23 cellular contexts compared by ENCODE assay signal in the genomic region with DNA sequence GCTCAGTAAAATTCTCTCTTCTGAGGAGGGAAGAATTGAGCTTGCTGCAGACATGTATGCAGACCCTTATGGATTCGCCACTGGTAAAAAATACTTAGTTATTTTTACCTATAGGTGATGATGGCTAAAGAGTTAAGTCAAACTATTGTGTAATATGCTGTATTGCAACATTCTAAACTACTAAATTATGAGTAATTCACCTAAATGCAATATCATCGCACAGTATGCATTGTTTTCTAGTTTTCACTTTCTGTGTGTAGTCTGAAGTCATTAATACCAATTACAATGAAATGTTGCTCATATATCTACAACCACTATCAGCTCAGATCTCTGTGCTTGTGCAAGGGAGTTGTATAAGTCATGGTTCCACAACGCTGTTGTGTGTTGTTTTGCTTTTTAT. TPM values are rescaled to one million over a fixed set of nuclear protein-coding genes. Genes with fewer than 3 reads are reported as not detected.
"Had no signal": no experiment of that assay in that cellular context is flagged by ENCODE, and none has a peak within 500 bp of the region (broad histone marks: within the 10 kb centered on the region; RNA-seq: fewer than 3 reads in every experiment).

No MANE protein-coding gene starts in this region.

- H3K27me3 ChIP-seq: tibial nerve, uterus had no signal

- H3K4me3 Mint-ChIP-seq: activated naive CD8-positive, alpha-beta T cell; brain; memory B cell; naive thymus-derived CD8-positive, alpha-beta T cell had no signal

- H3K36me3 ChIP-seq: left ventricle myocardium inferior, tibial nerve, uterus had no signal

- H3K9me3 ChIP-seq: tibial nerve, uterus had no signal

- H3K27ac Mint-ChIP-seq: activated naive CD8-positive, alpha-beta T cell; memory B cell; naive thymus-derived CD8-positive, alpha-beta T cell had no signal

- H3K4me1 Mint-ChIP-seq: memory B cell; naive thymus-derived CD8-positive, alpha-beta T cell had no signal

- H3K27me3 Mint-ChIP-seq: activated naive CD8-positive, alpha-beta T cell; memory B cell; naive thymus-derived CD8-positive, alpha-beta T cell; progenitor cell of endocrine pancreas had no signal

- H3K4me1 ChIP-seq: left ventricle myocardium inferior, tibial nerve, uterus had no signal

- DNase-seq: activated CD4-positive, alpha-beta T cell treated with anti-CD3 and anti-CD28 coated beads, Interleukin-2, amount 50 U/mL, for 1 hour; activated CD8-positive, alpha-beta memory T cell treated with anti-CD3 and anti-CD28 coated beads for 24 hours; activated gamma-delta T cell treated with Interleukin-2 at 50 U/mL for 16 hours; cerebellar nuclear complex; dermis blood vessel endothelial cell; erythroblast; left ventricle myocardium inferior; naive thymus-derived CD8-positive, alpha-beta T cell; nucleus accumbens; right cardiac atrium; small intestine; stimulated activated CD4-positive, alpha-beta T cell treated with anti-CD3 and anti-CD28 coated beads, Interleukin-4, amount 100 ng/mL, for 4 hours; stimulated activated CD8-positive, alpha-beta memory T cell treated with anti-CD3 and anti-CD28 coated beads, Interleukin-4, amount 100 ng/mL, for 48 hours; stimulated activated naive CD4-positive, alpha-beta T cell treated with Interleukin-2 at 50 U/mL for 16 hours; substantia nigra; T-helper 9 cell; uterus had no signal

- ATAC-seq: activated CD4-positive, CD25-positive, alpha-beta regulatory T cell treated with anti-CD3 and anti-CD28 coated beads, Interleukin-2, amount 50 U/mL, for 24 hours; naive thymus-derived CD8-positive, alpha-beta T cell; right cardiac atrium had no signal

- H3K4me3 ChIP-seq: left ventricle myocardium inferior, tibial nerve, uterus had no signal

- H3K36me3 Mint-ChIP-seq: activated naive CD8-positive, alpha-beta T cell; brain; memory B cell; naive thymus-derived CD8-positive, alpha-beta T cell had no signal

- H3K27ac ChIP-seq: left ventricle myocardium inferior, tibial nerve, uterus had no signal

RNA-seq across cellular contexts. Expression of gene ROBO2, which starts 48.7 kb away (rescaled TPM):
- total RNA-seq: dermis blood vessel endothelial cell; naive thymus-derived CD8-positive, alpha-beta T cell had no signal
- polyA plus RNA-seq: naive thymus-derived CD8-positive, alpha-beta T cell had no signal
